Comparison of ENCODE assay signal across 1 cellular context in the genomic region with DNA sequence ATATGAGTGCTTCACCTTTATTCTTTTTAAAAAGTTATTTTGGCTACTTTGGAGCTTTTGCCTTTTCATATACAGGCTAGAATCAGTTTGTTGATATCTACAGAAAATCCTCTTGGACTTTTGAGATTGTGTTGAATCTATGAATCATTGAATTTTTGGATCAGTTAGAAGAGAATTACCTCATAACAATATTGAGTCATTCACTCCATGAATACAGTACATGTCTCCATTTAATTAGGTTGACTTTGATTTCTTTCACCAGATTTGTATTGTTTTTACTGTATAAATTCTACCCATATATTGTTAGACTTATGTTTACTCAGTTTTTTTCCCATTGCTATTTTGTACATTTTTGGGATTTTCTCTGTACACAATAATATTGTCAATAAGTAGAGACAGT.
A peak's percentile ranks its signal among the peaks of the same experiment; 100 is the strongest.
TF ChIP-seq lines count a peak whose summit lies in the region.

No MANE protein-coding gene starts in this region.

TF ChIP-seq in IMR-90, 13 proteins besides CTCF, POLR2A, EP300 and RAD21:
- TF ChIP-seq MAZ (IDR thresholded peaks at IDR 0.05; ENCODE audit: borderline replicate concordance, low read depth, low read length) (no peak), CEBPB (IDR thresholded peaks at IDR 0.05; ENCODE audit: low read depth, low read length) (peak; percentile 61), FOS (IDR thresholded peaks at IDR 0.05; ENCODE audit: low read depth, low read length) (peak; percentile 61; the same call in 1 of the 2 replicates)
TF ChIP-seq in IMR-90: peak in this region for 2.
